In genomic region chr1:82534996-82535395, GRCh38 we compare ENCODE assay signal across 21 cellular contexts.
"Had no signal": no experiment of that assay in that cellular context is flagged by ENCODE, and none has a peak within 500 bp of the region (broad histone marks: within the 10 kb centered on the region; RNA-seq: fewer than 3 reads in every experiment).

No MANE protein-coding gene starts in this region.

- H3K36me3 ChIP-seq: colonic mucosa, heart right ventricle, prostate gland, right lobe of liver had no signal

- H3K27me3 ChIP-seq: colonic mucosa, heart right ventricle, right lobe of liver had no signal

- DNase-seq: cerebellar nuclear complex; colonic mucosa; dermis blood vessel endothelial cell; erythroblast; foreskin melanocyte; heart right ventricle; hypothalamus; islet precursor cell; left cardiac atrium; left ventricle myocardium superior; mesendoderm; naive B cell; nephron progenitor cell; retina; right lobe of liver; stimulated activated CD4-positive, alpha-beta T cell treated with anti-CD3 and anti-CD28 coated beads, Interleukin-12 subunit alpha, Interleukin-12 subunit beta, amount 100 ng/mL, for 4 hours; stimulated activated naive CD4-positive, alpha-beta T cell; trophoblast cell had no signal

- H3K4me3 ChIP-seq: colonic mucosa, heart right ventricle, prostate gland, right lobe of liver, skin epidermis had no signal

- ATAC-seq: heart right ventricle, left cardiac atrium, left ventricle myocardium superior, right lobe of liver had no signal

- H3K27ac ChIP-seq: colonic mucosa, heart right ventricle, parathyroid adenoma, prostate gland, right lobe of liver, skin epidermis had no signal
